Comparison of ENCODE assay signal across 17 cellular contexts in genomic region chr4:29278580-29278979, GRCh38.
DNase-seq lines count a peak whose midpoint lies in the region; ATAC-seq and TF ChIP-seq lines count a peak whose summit lies in the region.
"Had no signal": no experiment of that assay in that cellular context is flagged by ENCODE, and none has a peak within 500 bp of the region (broad histone marks: within the 10 kb centered on the region; RNA-seq: fewer than 3 reads in every experiment).

No MANE protein-coding gene starts in this region.

- H3K36me3 Mint-ChIP-seq in GM23338 (ENCODE audit: low read depth) (0 out of 3 replicates have a peak, but pooled peaks cover 2% of the 10 kb centered on the region), osteocyte (ENCODE audit: unreplicated experiment) (no peaks in the 10 kb centered on the region), T-cell (no peaks in the 10 kb centered on the region)

- no peaks in the 10 kb centered on the region for H3K4me1 Mint-ChIP-seq in GM23338
- H3K4me1 Mint-ChIP-seq in osteocyte (ENCODE audit: unreplicated experiment), result peaks cover 16% of the 10 kb centered on the region
- H3K4me1 Mint-ChIP-seq in T-cell, result no peaks in the 10 kb centered on the region
- H3K4me1 Mint-ChIP-seq: activated CD4-positive, alpha-beta memory T cell treated with anti-CD3 and anti-CD28 coated beads, Interleukin-2, amount 10 ng/mL, durations not matched to agents 7 days and 5 days; B cell; nephron progenitor cell had no signal

- H3K27me3 ChIP-seq in GM23338 (ENCODE audit: insufficient read depth) (no peaks in the 10 kb centered on the region), SK-N-SH (ENCODE audit: insufficient read depth) (no peaks in the 10 kb centered on the region)
- H3K27me3 ChIP-seq: right lobe of liver, upper lobe of right lung had no signal

- 7% methylated on average over 2 of the region's 2 CpGs for WGBS in SK-N-SH (ENCODE audit: low lambda C conversion rate)

- H4K20me1 ChIP-seq in GM23338 (replicated peaks; ENCODE audit: insufficient read depth) (no peaks in the 10 kb centered on the region), SK-N-SH (ENCODE audit: insufficient read depth) (no peaks in the 10 kb centered on the region)

- H3K9me2 ChIP-seq in GM23338 (ENCODE audit: insufficient read depth) (peaks cover 5% of the 10 kb centered on the region), SK-N-SH (no peaks in the 10 kb centered on the region)

- H3K27ac Mint-ChIP-seq in GM23338 (no peak overlapping the region), osteocyte (ENCODE audit: unreplicated experiment) (peak overlapping the region; percentile 51), T-cell (no peak overlapping the region)
- H3K27ac Mint-ChIP-seq: activated CD4-positive, alpha-beta memory T cell treated with anti-CD3 and anti-CD28 coated beads, Interleukin-2, amount 10 ng/mL, durations not matched to agents 7 days and 5 days; activated T-helper 2 cell treated with anti-CD3 and anti-CD28 coated beads, Interferon-gamma antibody, Interleukin-2, Interleukin-4, amounts not matched to agents 10 μg/mL and 5 μg/mL and 100 μg/mL, durations not matched to agents 14 hours and 24 hours and 36 hours; B cell; nephron progenitor cell had no signal

- POLR2A ChIA-PET in SK-N-SH (lab: Yijun Ruan, JAX), result no interaction called here
- POLR2A ChIA-PET in T-cell (lab: Charles Lee), result no interaction called here

- no peak overlapping the region for H3K9ac ChIP-seq in SK-N-SH

- H3K4me2 ChIP-seq in GM23338, result no peak overlapping the region
- H3K4me2 ChIP-seq in SK-N-SH, result peak overlapping the region; percentile 4

- no peak overlapping the region for H3K4me3 Mint-ChIP-seq in GM23338
- H3K4me3 Mint-ChIP-seq in osteocyte (ENCODE audit: unreplicated experiment), result peak overlapping the region; percentile 57
- no peak overlapping the region for H3K4me3 Mint-ChIP-seq in T-cell
- H3K4me3 Mint-ChIP-seq: activated CD4-positive, alpha-beta memory T cell treated with anti-CD3 and anti-CD28 coated beads, Interleukin-2, amount 10 ng/mL, durations not matched to agents 7 days and 5 days; B cell; nephron progenitor cell had no signal

- ATAC-seq in GM23338, result no peak
- ATAC-seq in T-cell (replicated peaks in 1 of 4), result no peak
- no peak for ATAC-seq in GM19395 (IDR thresholded peaks at IDR 0.05; ENCODE audit: unreplicated experiment)
- ATAC-seq: right lobe of liver, upper lobe of right lung had no signal

- in situ Hi-C loops in ACHN (cut with HindIII; ENCODE audit: low pct_ligation_motif_present, low pct_unique_long_range_greater_than_20kb, low sequenced_read_pairs), result no loop called here

- no peaks in the 10 kb centered on the region for H3K9me3 ChIP-seq in SK-N-SH
- H3K9me3 ChIP-seq: upper lobe of right lung had no signal

- peak in 1 of 2 experiments; percentile 52; a peak in 1 of 4 replicates for TF ChIP-seq EP300 in SK-N-SH (IDR thresholded peaks at IDR 0.05; ENCODE audit: borderline replicate concordance in 1 of 2, low read depth in 1 of 2, low read length in 1 of 2)

- H3K27me3 Mint-ChIP-seq in GM23338 (ENCODE audit: insufficient read depth, low read depth, poor library complexity), result no peaks in the 10 kb centered on the region
- H3K27me3 Mint-ChIP-seq in osteocyte (ENCODE audit: unreplicated experiment), result no peaks in the 10 kb centered on the region
- H3K27me3 Mint-ChIP-seq in T-cell, result no peaks in the 10 kb centered on the region
- H3K27me3 Mint-ChIP-seq: activated CD4-positive, alpha-beta memory T cell treated with anti-CD3 and anti-CD28 coated beads, Interleukin-2, amount 10 ng/mL, durations not matched to agents 7 days and 5 days; B cell had no signal

- H3K4me3 ChIP-seq in GM23338 (no peak overlapping the region), SK-N-SH (ENCODE audit: low read depth in 2 of 2, low read length in 1 of 2) (peak overlapping the region in 1 of 2 experiments; percentile 0; a peak in 1 of 4 replicates), epithelial cell of esophagus (ENCODE audit: low read length) (no peak overlapping the region)
- H3K4me3 ChIP-seq: right lobe of liver, upper lobe of right lung had no signal

- H3K36me3 ChIP-seq in GM23338 (ENCODE audit: insufficient read depth) (no peaks in the 10 kb centered on the region), SK-N-SH (replicated peaks in 1 of 2; ENCODE audit: control insufficient read depth in 1 of 2, insufficient read depth in 2 of 2, low read length in 1 of 2) (no peaks in the 10 kb centered on the region)
- H3K36me3 ChIP-seq: right lobe of liver, upper lobe of right lung had no signal

- no peak for TF ChIP-seq CTCF in GM23338 (conservative IDR thresholded peaks at IDR 0.05; ENCODE audit: low read depth in 2 of 2)
- TF ChIP-seq CTCF in SK-N-SH (IDR thresholded peaks at IDR 0.05), result no peak
- TF ChIP-seq CTCF in epithelial cell of esophagus (IDR thresholded peaks at IDR 0.05; ENCODE audit: insufficient read depth, low read depth, low read length, missing control alignments), result no peak
- TF ChIP-seq CTCF in osteocyte (IDR thresholded peaks at IDR 0.05), result no peak
- TF ChIP-seq CTCF in GM10266 (IDR thresholded peaks at IDR 0.05; ENCODE audit: control insufficient read depth, insufficient read depth, low read depth, missing control alignments), result no peak

- H3K4me1 ChIP-seq in GM23338 (ENCODE audit: insufficient read depth), result no peaks in the 10 kb centered on the region
- peaks cover 0 to 9% of the 10 kb centered on the region in 2 experiments; a peak in 1 of 4 replicates for H3K4me1 ChIP-seq in SK-N-SH (ENCODE audit: control insufficient read depth in 1 of 2, insufficient read depth in 2 of 2, low read depth in 1 of 2, low read length in 1 of 2)
- H3K4me1 ChIP-seq: upper lobe of right lung had no signal

- DNase-seq in GM23338 (ENCODE audit: low spot score) (no peak), SK-N-SH (no peak), epithelial cell of esophagus (ENCODE audit: low read depth) (peak; percentile 4), osteocyte (ENCODE audit: extremely low spot score, unreplicated experiment) (no peak), T-cell (no peak), ACHN (no peak), GM10266 (ENCODE audit: extremely low spot score) (no peak)
- DNase-seq: activated CD4-positive, alpha-beta memory T cell treated with anti-CD3 and anti-CD28 coated beads, Interleukin-2, amount 10 ng/mL, durations not matched to agents 7 days and 5 days; anterior cingulate cortex; H7; nephron progenitor cell; right lobe of liver; SIG-M5; upper lobe of right lung had no signal

- CTCF ChIA-PET in SK-N-SH (lab: Yijun Ruan, JAX), result no interaction called here
- CTCF ChIA-PET in T-cell (lab: Charles Lee), result no interaction called here

- no peak for TF ChIP-seq RAD21 in SK-N-SH (IDR thresholded peaks at IDR 0.05; ENCODE audit: low read length)

- H3K79me2 ChIP-seq in GM23338 (replicated peaks; ENCODE audit: insufficient read depth), result no peaks in the 10 kb centered on the region
- no peaks in the 10 kb centered on the region for H3K79me2 ChIP-seq in SK-N-SH (ENCODE audit: insufficient read depth)

- no peaks in the 10 kb centered on the region; the same call in 2 of the 3 replicates for H3K9me3 Mint-ChIP-seq in GM23338
- peaks cover 7% of the 10 kb centered on the region for H3K9me3 Mint-ChIP-seq in osteocyte (ENCODE audit: unreplicated experiment)
- H3K9me3 Mint-ChIP-seq in T-cell, result peaks cover 10 to 14% (median 11%) of the 10 kb centered on the region in 3 donors

- H2AFZ ChIP-seq in GM23338 (peak overlapping the region; percentile 43; the same call in 1 of the 2 replicates), SK-N-SH (ENCODE audit: low read depth) (peak overlapping the region; percentile 70)

- no peak overlapping the region for H3K27ac ChIP-seq in GM23338 (ENCODE audit: low read depth)
- H3K27ac ChIP-seq in SK-N-SH (ENCODE audit: low read depth in 2 of 2, low read length in 1 of 2), result peak overlapping the region; percentile 31 to 55; a peak in 3 of 4 replicates
- H3K27ac ChIP-seq: right lobe of liver, upper lobe of right lung had no signal

- H3F3A ChIP-seq in GM23338 (replicated peaks; ENCODE audit: low read depth), result no peaks in the 10 kb centered on the region
- peaks cover 16% of the 10 kb centered on the region for H3F3A ChIP-seq in SK-N-SH (replicated peaks; ENCODE audit: insufficient read depth)

TF ChIP-seq in GM23338, 12 proteins besides CTCF, POLR2A, EP300 and RAD21 (continues in another document):
- TF ChIP-seq CREB1 (CRISPR knock-in tag; IDR thresholded peaks at IDR 0.05; ENCODE audit: low read depth) (no peak), ZNF331 (CRISPR knock-in tag; IDR thresholded peaks at IDR 0.05; ENCODE audit: low read depth) (no peak)
- TF ChIP-seq, protein P1, sequence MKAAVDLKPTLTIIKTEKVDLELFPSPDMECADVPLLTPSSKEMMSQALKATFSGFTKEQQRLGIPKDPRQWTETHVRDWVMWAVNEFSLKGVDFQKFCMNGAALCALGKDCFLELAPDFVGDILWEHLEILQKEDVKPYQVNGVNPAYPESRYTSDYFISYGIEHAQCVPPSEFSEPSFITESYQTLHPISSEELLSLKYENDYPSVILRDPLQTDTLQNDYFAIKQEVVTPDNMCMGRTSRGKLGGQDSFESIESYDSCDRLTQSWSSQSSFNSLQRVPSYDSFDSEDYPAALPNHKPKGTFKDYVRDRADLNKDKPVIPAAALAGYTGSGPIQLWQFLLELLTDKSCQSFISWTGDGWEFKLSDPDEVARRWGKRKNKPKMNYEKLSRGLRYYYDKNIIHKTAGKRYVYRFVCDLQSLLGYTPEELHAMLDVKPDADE (IDR thresholded peaks at IDR 0.05), result no peak

TF ChIP-seq in SK-N-SH, 30 proteins besides CTCF, POLR2A, EP300 and RAD21 (continues in another document):
- TF ChIP-seq, protein P2, sequence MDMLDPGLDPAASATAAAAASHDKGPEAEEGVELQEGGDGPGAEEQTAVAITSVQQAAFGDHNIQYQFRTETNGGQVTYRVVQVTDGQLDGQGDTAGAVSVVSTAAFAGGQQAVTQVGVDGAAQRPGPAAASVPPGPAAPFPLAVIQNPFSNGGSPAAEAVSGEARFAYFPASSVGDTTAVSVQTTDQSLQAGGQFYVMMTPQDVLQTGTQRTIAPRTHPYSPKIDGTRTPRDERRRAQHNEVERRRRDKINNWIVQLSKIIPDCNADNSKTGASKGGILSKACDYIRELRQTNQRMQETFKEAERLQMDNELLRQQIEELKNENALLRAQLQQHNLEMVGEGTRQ (IDR thresholded peaks at IDR 0.05; ENCODE audit: borderline replicate concordance, low read depth, low read length), result no peak
- TF ChIP-seq FOSL2 (IDR thresholded peaks at IDR 0.05; ENCODE audit: borderline replicate concordance, low read depth) (peak; percentile 60; the same call in 1 of the 2 replicates), ELF1 (IDR thresholded peaks at IDR 0.05) (0 out of 2 replicates have a peak, but pooled peaks have one; percentile 22), SMC3 (IDR thresholded peaks at IDR 0.05; ENCODE audit: low read depth, low read length) (no peak), NFIC (IDR thresholded peaks at IDR 0.05; ENCODE audit: borderline replicate concordance) (peak; percentile 57; the same call in 1 of the 2 replicates)
